In genomic region chr12:31390991-31391390, GRCh38 we compare ENCODE assay signal across 23 cellular contexts.
"Had no signal": no experiment of that assay in that cellular context is flagged by ENCODE, and none has a peak within 500 bp of the region (broad histone marks: within the 10 kb centered on the region; RNA-seq: fewer than 3 reads in every experiment).

No MANE protein-coding gene starts in this region.

- ATAC-seq: activated CD8-positive, alpha-beta memory T cell treated with anti-CD3 and anti-CD28 coated beads, Interleukin-2, amount 10 ng/mL, durations not matched to agents 7 days and 5 days; body of pancreas; foreskin keratinocyte; lower lobe of right lung; psoas muscle; right cardiac atrium had no signal

- H3K4me2 ChIP-seq: hepatocyte had no signal

- H3K4me1 Mint-ChIP-seq: activated CD4-positive, alpha-beta memory T cell treated with anti-CD3 and anti-CD28 coated beads, Interleukin-2, amount 10 ng/mL, durations not matched to agents 7 days and 5 days; activated CD8-positive, alpha-beta memory T cell treated with anti-CD3 and anti-CD28 coated beads, Interleukin-2, amount 10 ng/mL, durations not matched to agents 7 days and 5 days; activated naive CD8-positive, alpha-beta T cell treated with anti-CD3 and anti-CD28 coated beads, Interleukin-2, amount 10 ng/mL, durations not matched to agents 7 days and 5 days had no signal

- H3K79me2 ChIP-seq: hepatocyte had no signal

- H3K9me3 ChIP-seq: body of pancreas, lower lobe of right lung, psoas muscle, transverse colon, vagina had no signal

- H3K27ac ChIP-seq: body of pancreas, foreskin keratinocyte, hepatocyte, lower lobe of right lung, psoas muscle, skin epidermis, transverse colon, vagina had no signal

- H3K4me1 ChIP-seq: body of pancreas, lower lobe of right lung, psoas muscle, vagina had no signal

- H3K36me3 ChIP-seq: vagina had no signal

- H3K9me3 Mint-ChIP-seq: activated CD4-positive, alpha-beta memory T cell treated with anti-CD3 and anti-CD28 coated beads, Interleukin-2, amount 10 ng/mL, durations not matched to agents 7 days and 5 days; activated naive CD8-positive, alpha-beta T cell treated with anti-CD3 and anti-CD28 coated beads, Interleukin-2, amount 10 ng/mL, durations not matched to agents 7 days and 5 days; activated T-cell treated with anti-CD3 and anti-CD28 coated beads, Interleukin-2, amount 50 U/mL, for 24 hours; activated T-helper 2 cell treated with anti-CD3 and anti-CD28 coated beads, Interferon-gamma antibody, Interleukin-2, Interleukin-4, amounts not matched to agents 10 μg/mL and 5 μg/mL and 100 μg/mL, durations not matched to agents 14 hours and 24 hours and 36 hours; neural crest cell; stimulated activated naive CD8-positive, alpha-beta T cell treated with anti-CD3 and anti-CD28 coated beads, Interleukin-15, Interleukin-2, amounts not matched to agents 100 ng/mL and 50 ng/mL, for 24 hours had no signal

- H3K27ac Mint-ChIP-seq: activated CD4-positive, alpha-beta memory T cell treated with anti-CD3 and anti-CD28 coated beads, Interleukin-2, amount 10 ng/mL, durations not matched to agents 7 days and 5 days; activated CD8-positive, alpha-beta memory T cell treated with anti-CD3 and anti-CD28 coated beads, Interleukin-2, amount 10 ng/mL, durations not matched to agents 7 days and 5 days; activated naive CD8-positive, alpha-beta T cell treated with anti-CD3 and anti-CD28 coated beads, Interleukin-2, amount 10 ng/mL, durations not matched to agents 7 days and 5 days; activated T-cell treated with anti-CD3 and anti-CD28 coated beads, Interleukin-2, amount 50 U/mL, for 24 hours; activated T-helper 2 cell treated with anti-CD3 and anti-CD28 coated beads, Interferon-gamma antibody, Interleukin-2, Interleukin-4, amounts not matched to agents 10 μg/mL and 5 μg/mL and 100 μg/mL, durations not matched to agents 14 hours and 24 hours and 36 hours; stimulated activated naive CD8-positive, alpha-beta T cell treated with anti-CD3 and anti-CD28 coated beads, Interleukin-15, Interleukin-2, amounts not matched to agents 100 ng/mL and 50 ng/mL, for 24 hours had no signal

- H3K27me3 ChIP-seq: body of pancreas, dorsolateral prefrontal cortex, foreskin keratinocyte, hepatocyte, transverse colon, vagina had no signal

- DNase-seq: activated CD4-positive, alpha-beta memory T cell treated with anti-CD3 and anti-CD28 coated beads, Interleukin-2, amount 10 ng/mL, durations not matched to agents 7 days and 5 days; activated CD4-positive, alpha-beta T cell treated with anti-CD3 and anti-CD28 coated beads for 48 hours; activated CD4-positive, CD25-positive, alpha-beta regulatory T cell; activated CD8-positive, alpha-beta memory T cell treated with anti-CD3 and anti-CD28 coated beads, Interleukin-2, amount 10 ng/mL, durations not matched to agents 7 days and 5 days; activated naive CD4-positive, alpha-beta T cell treated with Interleukin-2 at 50 U/mL for 16 hours; activated naive CD8-positive, alpha-beta T cell treated with anti-CD3 and anti-CD28 coated beads, Interleukin-2, amount 10 ng/mL, durations not matched to agents 7 days and 5 days; activated T-cell treated with anti-CD3 and anti-CD28 coated beads, Interleukin-2, amount 50 U/mL, for 24 hours; body of pancreas; foreskin keratinocyte; islet precursor cell; lower lobe of right lung; psoas muscle; right cardiac atrium; stimulated activated CD4-positive, alpha-beta T cell treated with anti-CD3 and anti-CD28 coated beads, Interleukin-15, amount 100 ng/mL, for 24 hours; stimulated activated CD4-positive, alpha-beta T cell treated with anti-CD3 and anti-CD28 coated beads, Interleukin-2, amount 100 ng/mL, for 48 hours; transverse colon had no signal

- H2AFZ ChIP-seq: hepatocyte had no signal

- H3K36me3 Mint-ChIP-seq: activated CD8-positive, alpha-beta memory T cell treated with anti-CD3 and anti-CD28 coated beads, Interleukin-2, amount 10 ng/mL, durations not matched to agents 7 days and 5 days; activated naive CD8-positive, alpha-beta T cell treated with anti-CD3 and anti-CD28 coated beads, Interleukin-2, amount 10 ng/mL, durations not matched to agents 7 days and 5 days had no signal

- H3K4me3 ChIP-seq: body of pancreas, dorsolateral prefrontal cortex, hepatocyte, lower lobe of right lung, psoas muscle, skin epidermis, transverse colon, vagina had no signal

- H3K4me3 Mint-ChIP-seq: activated CD4-positive, alpha-beta memory T cell treated with anti-CD3 and anti-CD28 coated beads, Interleukin-2, amount 10 ng/mL, durations not matched to agents 7 days and 5 days; activated CD8-positive, alpha-beta memory T cell treated with anti-CD3 and anti-CD28 coated beads, Interleukin-2, amount 10 ng/mL, durations not matched to agents 7 days and 5 days; activated naive CD8-positive, alpha-beta T cell treated with anti-CD3 and anti-CD28 coated beads, Interleukin-2, amount 10 ng/mL, durations not matched to agents 7 days and 5 days; activated T-cell treated with anti-CD3 and anti-CD28 coated beads, Interleukin-2, amount 50 U/mL, for 24 hours; neural crest cell; stimulated activated naive CD8-positive, alpha-beta T cell treated with anti-CD3 and anti-CD28 coated beads, Interleukin-15, Interleukin-2, amounts not matched to agents 100 ng/mL and 50 ng/mL, for 24 hours had no signal
